ENCODE assay signal across 11 cellular contexts in genomic region chr12:68665016-68665569, GRCh38. TPM values are rescaled to one million over a fixed set of nuclear protein-coding genes. Genes with fewer than 3 reads are reported as not detected.
DNase-seq lines count a peak whose midpoint lies in the region; ATAC-seq and TF ChIP-seq lines count a peak whose summit lies in the region.
"Had no signal": no experiment of that assay in that cellular context is flagged by ENCODE, and none has a peak within 500 bp of the region (broad histone marks: within the 10 kb centered on the region; RNA-seq: fewer than 3 reads in every experiment).

No MANE protein-coding gene starts in this region.

- H3K4me3 ChIP-seq in right cardiac atrium (ENCODE audit: low read length) (no peak overlapping the region), upper lobe of right lung (no peak overlapping the region), Peyer's patch (no peak overlapping the region)

- 72% methylated on average over 3 of the region's 3 CpGs for WGBS in right cardiac atrium

- TF ChIP-seq CTCF in upper lobe of right lung (IDR thresholded peaks at IDR 0.05) (no peak), Peyer's patch (IDR thresholded peaks at IDR 0.05) (no peak)

- ATAC-seq in Right ventricle myocardium inferior (peak; percentile 85), T-cell (replicated peaks in 1 of 4) (peak in 1 of 4 experiments; percentile 17), right cardiac atrium (peak; percentile 68 to 73), upper lobe of right lung (peak; percentile 37)

- H3K4me1 Mint-ChIP-seq in T-cell, result peaks cover 33 to 49% (median 33%) of the 10 kb centered on the region in 3 donors

- H3K4me1 ChIP-seq in right cardiac atrium (ENCODE audit: control insufficient read depth, insufficient read depth, low read length) (no peaks in the 10 kb centered on the region), upper lobe of right lung (no peaks in the 10 kb centered on the region), Peyer's patch (no peaks in the 10 kb centered on the region)

- peaks cover 35% of the 10 kb centered on the region for H3K36me3 ChIP-seq in upper lobe of right lung
- H3K36me3 ChIP-seq in Peyer's patch, result peaks cover 0 to 15% (median 0%) of the 10 kb centered on the region in 3 donors

- H3K27ac ChIP-seq in right cardiac atrium (ENCODE audit: low read length) (no peak overlapping the region), upper lobe of right lung (no peak overlapping the region), Peyer's patch (no peak overlapping the region)

- POLR2A ChIA-PET in T-cell (lab: Charles Lee), result no interaction called here

- no peak overlapping the region for H3K4me3 Mint-ChIP-seq in T-cell

- peaks cover 12% of the 10 kb centered on the region for H3K36me3 Mint-ChIP-seq in T-cell

- H3K27me3 ChIP-seq in right cardiac atrium (ENCODE audit: control insufficient read depth, insufficient read depth), result no peaks in the 10 kb centered on the region
- no peaks in the 10 kb centered on the region for H3K27me3 ChIP-seq in upper lobe of right lung
- no peaks in the 10 kb centered on the region for H3K27me3 ChIP-seq in Peyer's patch

- intact Hi-C loops in Right ventricle myocardium inferior (cut with DNase I), result loop anchor here (5.0 kb wide), 1 partner anchor 308 kb away; no protein-coding TSS in a partner anchor
- intact Hi-C loops in cardiac septum (cut with DNase I), result no loop called here
- intact Hi-C loops in right cardiac atrium (cut with DNase I), result no loop called here
- intact Hi-C loops in upper lobe of right lung (cut with DNase I), result no loop called here

- no peaks in the 10 kb centered on the region for H3K27me3 Mint-ChIP-seq in T-cell

- DNase-seq in Right ventricle myocardium inferior (ENCODE audit: missing footprints) (no peak), cardiac septum (ENCODE audit: low spot score) (no peak), T-cell (no peak), right cardiac atrium (no peak), upper lobe of right lung (no peak), retina (no peak), AG20443 (ENCODE audit: low spot score) (no peak), Peyer's patch (no peak)
- DNase-seq: activated naive CD4-positive, alpha-beta T cell treated with Interleukin-2 at 50 U/mL for 16 hours; midbrain; stimulated activated CD4-positive, alpha-beta T cell treated with anti-CD3 and anti-CD28 coated beads, Interleukin-12 subunit alpha, Interleukin-12 subunit beta, amount 100 ng/mL, for 4 hours had no signal

- peak overlapping the region; percentile 52 to 58 for H3K27ac Mint-ChIP-seq in T-cell

- TF ChIP-seq POLR2A in Peyer's patch (IDR thresholded peaks at IDR 0.05), result no peak

- CTCF ChIA-PET in T-cell (lab: Charles Lee), result interaction anchor here in 1 of 2 donors (1.0 kb wide), 1 partner anchor 308 kb away, joined by 3 read pairs; no protein-coding TSS in a partner anchor

- H3K9me3 Mint-ChIP-seq in T-cell, result no peaks in the 10 kb centered on the region

- H3K9me3 ChIP-seq in right cardiac atrium (ENCODE audit: control insufficient read depth, low read length) (no peaks in the 10 kb centered on the region), upper lobe of right lung (no peaks in the 10 kb centered on the region), Peyer's patch (no peaks in the 10 kb centered on the region)

RNA-seq across cellular contexts. Expression of gene NUP107, which starts 21.7 kb away (rescaled TPM):
- total RNA-seq in Right ventricle myocardium inferior, result 19.1 TPM
- 23.1 TPM for total RNA-seq in cardiac septum
- total RNA-seq in T-cell, result 10 to 100 TPM; 38.4 to 67.5 (median 50.7) TPM
- total RNA-seq in right cardiac atrium, result 10 to 100 TPM; 21.8 to 30.3 (median 25.6) TPM
- polyA plus RNA-seq in right cardiac atrium, result 14.4 TPM
- 22.7 TPM for total RNA-seq in upper lobe of right lung
- total RNA-seq in Peyer's patch, result 10 to 100 TPM; 24.3 to 58.6 (median 36.1) TPM

RNA-seq across cellular contexts. Expression of gene RAP1B, which starts 54.4 kb away (rescaled TPM):
- total RNA-seq in Right ventricle myocardium inferior (51.8 TPM), cardiac septum (48.6 TPM), T-cell (100 to 1,000 TPM; 163 to 290 (median 170) TPM), right cardiac atrium (10 to 100 TPM; 65.7 to 87.5 (median 68.7) TPM), upper lobe of right lung (158 TPM), Peyer's patch (100 to 1,000 TPM; 123 to 210 (median 140) TPM)
- polyA plus RNA-seq in right cardiac atrium, result 47.6 TPM
